In the genomic region with DNA sequence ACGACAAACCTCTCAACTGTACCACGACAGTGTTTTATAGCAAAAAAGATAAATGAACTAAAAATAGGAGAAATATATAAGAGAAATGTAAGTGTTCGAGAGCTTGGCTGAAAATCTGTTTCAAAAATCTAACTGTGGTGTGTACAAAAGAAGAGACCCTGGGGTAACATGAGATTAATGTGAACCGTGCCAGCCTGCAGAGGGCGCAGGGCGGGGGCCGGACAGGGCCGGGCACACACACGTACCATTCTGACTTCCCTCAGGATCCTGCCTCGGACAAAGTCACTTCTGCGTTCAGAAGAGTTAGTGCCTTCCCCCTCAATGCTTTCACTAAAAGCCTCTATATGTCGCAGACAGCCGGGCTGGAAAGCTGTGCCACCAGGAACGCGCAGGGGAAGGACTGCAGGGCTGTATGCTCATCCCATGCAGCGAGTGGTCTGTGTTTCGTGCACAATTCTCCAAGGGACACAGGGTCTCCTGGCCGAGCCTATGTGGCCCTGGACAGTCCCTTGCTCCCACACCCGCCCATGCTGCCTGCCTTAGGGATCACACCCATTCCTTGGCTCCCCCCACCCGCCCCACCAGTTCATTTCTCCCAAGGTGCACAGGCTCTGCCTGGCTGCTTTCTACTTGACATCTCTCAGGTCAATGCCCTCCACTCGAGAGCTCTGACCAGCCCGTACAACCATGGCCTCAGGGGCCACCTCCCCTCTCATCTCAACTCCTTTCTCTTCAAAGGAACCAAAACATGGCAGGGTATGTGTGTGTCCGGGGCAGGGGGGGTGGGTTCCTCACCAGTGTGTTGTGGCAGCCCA, we compare ENCODE assay signal across 1 cellular context.
TF ChIP-seq lines count a peak whose summit lies in the region.

No MANE protein-coding gene starts in this region.

TF ChIP-seq in K562, 482 proteins besides CTCF, POLR2A, EP300 and RAD21:
- TF ChIP-seq RBFOX2 (IDR thresholded peaks at IDR 0.05; ENCODE audit: low read depth, low read length) (peak; percentile 8; the same call in 1 of the 2 replicates), STAT6 (CRISPR knock-in tag; IDR thresholded peaks at IDR 0.05) (no peak)
- TF ChIP-seq, protein P1, sequence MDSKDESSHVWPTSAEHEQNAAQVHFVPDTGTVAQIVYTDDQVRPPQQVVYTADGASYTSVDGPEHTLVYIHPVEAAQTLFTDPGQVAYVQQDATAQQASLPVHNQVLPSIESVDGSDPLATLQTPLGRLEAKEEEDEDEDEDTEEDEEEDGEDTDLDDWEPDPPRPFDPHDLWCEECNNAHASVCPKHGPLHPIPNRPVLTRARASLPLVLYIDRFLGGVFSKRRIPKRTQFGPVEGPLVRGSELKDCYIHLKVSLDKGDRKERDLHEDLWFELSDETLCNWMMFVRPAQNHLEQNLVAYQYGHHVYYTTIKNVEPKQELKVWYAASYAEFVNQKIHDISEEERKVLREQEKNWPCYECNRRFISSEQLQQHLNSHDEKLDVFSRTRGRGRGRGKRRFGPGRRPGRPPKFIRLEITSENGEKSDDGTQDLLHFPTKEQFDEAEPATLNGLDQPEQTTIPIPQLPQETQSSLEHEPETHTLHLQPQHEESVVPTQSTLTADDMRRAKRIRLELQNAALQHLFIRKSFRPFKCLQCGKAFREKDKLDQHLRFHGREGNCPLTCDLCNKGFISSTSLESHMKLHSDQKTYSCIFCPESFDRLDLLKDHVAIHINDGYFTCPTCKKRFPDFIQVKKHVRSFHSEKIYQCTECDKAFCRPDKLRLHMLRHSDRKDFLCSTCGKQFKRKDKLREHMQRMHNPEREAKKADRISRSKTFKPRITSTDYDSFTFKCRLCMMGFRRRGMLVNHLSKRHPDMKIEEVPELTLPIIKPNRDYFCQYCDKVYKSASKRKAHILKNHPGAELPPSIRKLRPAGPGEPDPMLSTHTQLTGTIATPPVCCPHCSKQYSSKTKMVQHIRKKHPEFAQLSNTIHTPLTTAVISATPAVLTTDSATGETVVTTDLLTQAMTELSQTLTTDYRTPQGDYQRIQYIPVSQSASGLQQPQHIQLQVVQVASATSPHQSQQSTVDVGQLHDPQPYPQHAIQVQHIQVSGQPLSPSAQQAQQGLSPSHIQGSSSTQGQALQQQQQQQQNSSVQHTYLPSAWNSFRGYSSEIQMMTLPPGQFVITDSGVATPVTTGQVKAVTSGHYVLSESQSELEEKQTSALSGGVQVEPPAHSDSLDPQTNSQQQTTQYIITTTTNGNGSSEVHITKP (IDR thresholded peaks at IDR 0.05; ENCODE audit: partially characterized antibody): peak; percentile 30
